In the genomic region with DNA sequence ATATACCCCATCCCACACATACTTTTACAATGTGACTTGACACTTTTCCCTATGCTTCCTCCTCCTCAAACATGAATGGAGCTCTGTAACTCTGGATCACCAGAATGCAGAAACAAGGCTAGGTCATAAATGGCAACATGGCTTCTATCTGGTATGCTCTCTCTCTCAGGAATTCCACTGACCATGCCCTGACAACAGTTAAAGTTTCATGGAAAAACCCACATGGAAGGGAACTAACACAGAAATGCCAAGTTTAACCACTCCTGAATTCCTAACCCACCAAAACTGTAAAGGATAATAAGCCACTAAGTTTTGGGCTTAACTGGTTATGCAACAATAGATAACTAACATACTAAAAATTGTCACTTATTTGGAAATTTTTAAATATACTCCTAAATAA, we compare ENCODE assay signal across 15 cellular contexts.
"Had no signal": no experiment of that assay in that cellular context is flagged by ENCODE, and none has a peak within 500 bp of the region (broad histone marks: within the 10 kb centered on the region; RNA-seq: fewer than 3 reads in every experiment).

No MANE protein-coding gene starts in this region.

- DNase-seq: activated CD4-positive, alpha-beta memory T cell treated with anti-CD3 and anti-CD28 coated beads for 36 hours; activated CD4-positive, alpha-beta T cell treated with anti-CD3 and anti-CD28 coated beads for 4 hours; activated gamma-delta T cell treated with Interleukin-2 at 50 U/mL for 16 hours; activated T-cell treated with anti-CD3 and anti-CD28 coated beads for 4 hours; cerebellar nuclear complex; cortex of kidney; foreskin keratinocyte; occipital lobe; posterior cingulate gyrus; retina; stimulated activated CD4-positive, alpha-beta T cell treated with anti-CD3 and anti-CD28 coated beads, Interleukin-15, amount 100 ng/mL, for 24 hours; stimulated activated CD4-positive, alpha-beta T cell treated with anti-CD3 and anti-CD28 coated beads, Interleukin-2, amount 100 ng/mL, for 48 hours; upper lobe of right lung had no signal

- H3K36me3 ChIP-seq: esophagus muscularis mucosa, upper lobe of right lung had no signal

- H3K4me1 ChIP-seq: foreskin keratinocyte, upper lobe of right lung had no signal

- ATAC-seq: foreskin keratinocyte, upper lobe of right lung had no signal

- H3K4me3 ChIP-seq: esophagus muscularis mucosa, lung, upper lobe of right lung had no signal

- H3K9me3 ChIP-seq: esophagus muscularis mucosa, upper lobe of right lung had no signal

- H3K27me3 ChIP-seq: esophagus muscularis mucosa, foreskin keratinocyte, upper lobe of right lung had no signal

- H3K27ac ChIP-seq: esophagus muscularis mucosa, foreskin keratinocyte, upper lobe of right lung had no signal
